In the genomic region with DNA sequence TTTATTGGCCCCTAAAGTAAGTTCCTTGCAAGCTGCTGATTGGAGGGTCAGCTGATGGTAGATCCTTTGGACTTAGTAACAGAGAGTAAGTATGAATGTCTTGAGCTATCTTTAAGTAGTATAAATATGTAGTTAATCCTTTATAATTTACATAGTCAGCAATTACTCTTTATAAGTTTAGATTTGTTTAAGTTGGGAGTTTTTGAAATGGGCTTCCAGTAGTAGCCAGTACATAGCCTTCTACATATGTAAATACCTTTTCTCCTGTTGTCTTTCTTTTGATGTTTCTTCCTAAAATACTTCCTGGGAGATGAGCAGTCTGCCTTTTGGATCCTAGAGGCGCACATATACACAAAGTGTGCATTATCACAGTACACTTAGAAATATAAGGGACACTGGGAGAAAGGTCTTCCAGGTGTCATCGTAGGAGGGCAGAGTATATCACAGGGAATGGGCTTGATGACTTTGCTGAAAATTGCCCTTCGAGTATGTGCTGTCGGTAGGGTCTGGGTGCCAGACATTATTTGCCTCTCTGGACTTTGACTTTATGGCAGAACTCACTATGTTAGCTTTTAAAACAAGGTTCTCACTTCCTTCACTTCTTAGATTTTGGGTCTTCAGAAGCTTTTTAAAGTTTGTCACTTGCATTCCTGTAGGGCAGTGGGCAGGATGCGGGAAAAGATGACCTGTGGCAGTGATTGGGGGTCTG, we compare ENCODE assay signal across 14 cellular contexts. TPM values are rescaled to one million over a fixed set of nuclear protein-coding genes. Genes with fewer than 3 reads are reported as not detected.
DNase-seq lines count a peak whose midpoint lies in the region; ATAC-seq and TF ChIP-seq lines count a peak whose summit lies in the region.
"Had no signal": no experiment of that assay in that cellular context is flagged by ENCODE, and none has a peak within 500 bp of the region (broad histone marks: within the 10 kb centered on the region; RNA-seq: fewer than 3 reads in every experiment).

No MANE protein-coding gene starts in this region.

- H3K27ac Mint-ChIP-seq in CD8-positive, alpha-beta T cell, result peak overlapping the region; percentile 2
- peak overlapping the region; percentile 64 for H3K27ac Mint-ChIP-seq in WTC11

- in situ Hi-C loops in gastrocnemius medialis (cut with MboI; ENCODE audit: low sequenced_read_pairs in 4 of 4) (no loop called here), HAP-1 (cut with MboI; ENCODE audit: low sequenced_read_pairs) (no loop called here)

- TF ChIP-seq POLR2A in gastrocnemius medialis (IDR thresholded peaks at IDR 0.05), result no peak

- POLR2A ChIA-PET in CD8-positive, alpha-beta T cell (lab: Charles Lee), result no interaction called here
- POLR2A ChIA-PET in WTC11 (lab: Charles Lee), result interaction anchor here (0.6 kb wide), 1 partner anchor 16 kb away, joined by 8 read pairs; no protein-coding TSS in a partner anchor

- peaks cover 3% of the 10 kb centered on the region for H3K9me3 Mint-ChIP-seq in CD8-positive, alpha-beta T cell
- H3K9me3 Mint-ChIP-seq in WTC11, result peaks cover 6% of the 10 kb centered on the region

- no peak overlapping the region for H3K4me3 Mint-ChIP-seq in CD8-positive, alpha-beta T cell
- no peak overlapping the region for H3K4me3 Mint-ChIP-seq in WTC11
- H3K4me3 Mint-ChIP-seq: activated CD4-positive, alpha-beta T cell treated with anti-CD3 and anti-CD28 coated beads for 36 hours had no signal

- TF ChIP-seq CTCF in CD8-positive, alpha-beta T cell (IDR thresholded peaks at IDR 0.05), result no peak
- TF ChIP-seq CTCF in WTC11 (IDR thresholded peaks at IDR 0.05) (no peak), right atrium auricular region (IDR thresholded peaks at IDR 0.05) (no peak), gastrocnemius medialis (IDR thresholded peaks at IDR 0.05 in 4 of 5, conservative IDR thresholded peaks at IDR 0.05 in 1 of 5) (no peak)

- H3K4me1 Mint-ChIP-seq in CD8-positive, alpha-beta T cell (ENCODE audit: low read depth), result peaks cover 13% of the 10 kb centered on the region
- peaks cover 27% of the 10 kb centered on the region for H3K4me1 Mint-ChIP-seq in WTC11

- no peak overlapping the region for H3K27ac ChIP-seq in CD8-positive, alpha-beta T cell (ENCODE audit: low read depth, low read length)
- H3K27ac ChIP-seq in right atrium auricular region (peak overlapping the region; percentile 42 to 50), gastrocnemius medialis (peak overlapping the region in 3 of 4 donors; percentile 20 to 42 (median 26))

- no peaks in the 10 kb centered on the region for H3K36me3 ChIP-seq in CD8-positive, alpha-beta T cell (ENCODE audit: insufficient read depth, low read length)
- H3K36me3 ChIP-seq in right atrium auricular region (peaks cover 2% of the 10 kb centered on the region), gastrocnemius medialis (peaks cover 0 to 5% of the 10 kb centered on the region in 2 donors), HAP-1 (replicated peaks) (peaks cover 20% of the 10 kb centered on the region)

- DNase-seq in CD8-positive, alpha-beta T cell, result no peak
- DNase-seq in WTC11 (ENCODE audit: low spot score) (no peak), right atrium auricular region (ENCODE audit: low spot score) (no peak), gastrocnemius medialis (no peak), HAP-1 (ENCODE audit: low spot score in 2 of 2) (no peak)
- DNase-seq in activated CD4-positive, CD25-positive, alpha-beta regulatory T cell treated with anti-CD3 and anti-CD28 coated beads, Interleukin-2, amount 50 U/mL, for 72 hours, result no peak
- DNase-seq: activated CD4-positive, alpha-beta T cell treated with anti-CD3 and anti-CD28 coated beads for 36 hours; activated gamma-delta T cell treated with Interleukin-2 at 50 U/mL for 16 hours; Karpas-422; NCI-H2227 treated with DMSO at 0.1 percent for 48 hours; SHP77 treated with DMSO at 0.1 percent for 48 hours; stimulated activated CD8-positive, alpha-beta memory T cell treated with anti-CD3 and anti-CD28 coated beads, Interleukin-4, amount 100 ng/mL, for 48 hours had no signal

- ATAC-seq in CD8-positive, alpha-beta T cell, result no peak
- ATAC-seq in WTC11 (no peak), gastrocnemius medialis (no peak), HG03097 (IDR thresholded peaks at IDR 0.05; ENCODE audit: low FRiP score, unreplicated experiment) (no peak), HG03439 (IDR thresholded peaks at IDR 0.05; ENCODE audit: unreplicated experiment) (no peak)

- no peaks in the 10 kb centered on the region for H3K27me3 ChIP-seq in CD8-positive, alpha-beta T cell (ENCODE audit: insufficient read depth, low read length)
- no peaks in the 10 kb centered on the region for H3K27me3 ChIP-seq in right atrium auricular region
- H3K27me3 ChIP-seq in gastrocnemius medialis, result no peaks in the 10 kb centered on the region
- H3K27me3 ChIP-seq in HAP-1 (ENCODE audit: low read depth), result no peaks in the 10 kb centered on the region

- no peaks in the 10 kb centered on the region for H3K4me1 ChIP-seq in CD8-positive, alpha-beta T cell (ENCODE audit: insufficient read depth, low read length)
- peaks cover 0 to 22% of the 10 kb centered on the region in 2 donors for H3K4me1 ChIP-seq in right atrium auricular region
- peaks cover 0 to 7% of the 10 kb centered on the region in 2 donors for H3K4me1 ChIP-seq in gastrocnemius medialis
- H3K4me1 ChIP-seq in HAP-1, result peaks cover 16% of the 10 kb centered on the region

- peaks cover 52% of the 10 kb centered on the region for H3K36me3 Mint-ChIP-seq in CD8-positive, alpha-beta T cell
- H3K36me3 Mint-ChIP-seq in WTC11, result peaks cover 22% of the 10 kb centered on the region

- no peaks in the 10 kb centered on the region for H3K27me3 Mint-ChIP-seq in CD8-positive, alpha-beta T cell (ENCODE audit: low read depth)
- no peaks in the 10 kb centered on the region for H3K27me3 Mint-ChIP-seq in WTC11 (ENCODE audit: low read depth)
- H3K27me3 Mint-ChIP-seq: activated CD4-positive, alpha-beta T cell treated with anti-CD3 and anti-CD28 coated beads for 36 hours had no signal

- intact Hi-C loops in CD8-positive, alpha-beta T cell (cut with DNase I, micrococcal nuclease), result no loop called here
- intact Hi-C loops in gastrocnemius medialis (cut with DNase I; ENCODE audit: low total_unique reads), result loop anchor here (5.0 kb wide), 1 partner anchor 45 kb away; no protein-coding TSS in a partner anchor

- H3K9me3 ChIP-seq in CD8-positive, alpha-beta T cell (ENCODE audit: low read length), result no peaks in the 10 kb centered on the region
- H3K9me3 ChIP-seq in right atrium auricular region (peaks cover 0 to 4% of the 10 kb centered on the region in 2 donors), gastrocnemius medialis (no peaks in the 10 kb centered on the region), HAP-1 (peaks cover 5% of the 10 kb centered on the region; the same call in 1 of the 2 replicates)

- no peak overlapping the region for H3K4me3 ChIP-seq in CD8-positive, alpha-beta T cell (ENCODE audit: low read depth, low read length)
- H3K4me3 ChIP-seq in right atrium auricular region (no peak overlapping the region), gastrocnemius medialis (no peak overlapping the region), HAP-1 (no peak overlapping the region)

- CTCF ChIA-PET in CD8-positive, alpha-beta T cell (lab: Charles Lee), result interaction anchor here (0.8 kb wide), 1 partner anchor 13 kb away, joined by 3 read pairs; no protein-coding TSS in a partner anchor
- CTCF ChIA-PET in WTC11 (lab: Charles Lee), result interaction anchor here (0.7 to 2.5 kb wide), 5 partner anchors 22 to 298 kb away, joined by 3 to 16 read pairs (median 3); a partner anchor contains a TSS

TF ChIP-seq in WTC11, 78 proteins besides CTCF, POLR2A, EP300 and RAD21:
- TF ChIP-seq FOXK1 (CRISPR knock-in tag; IDR thresholded peaks at IDR 0.05), result no peak
- TF ChIP-seq, protein P1, sequence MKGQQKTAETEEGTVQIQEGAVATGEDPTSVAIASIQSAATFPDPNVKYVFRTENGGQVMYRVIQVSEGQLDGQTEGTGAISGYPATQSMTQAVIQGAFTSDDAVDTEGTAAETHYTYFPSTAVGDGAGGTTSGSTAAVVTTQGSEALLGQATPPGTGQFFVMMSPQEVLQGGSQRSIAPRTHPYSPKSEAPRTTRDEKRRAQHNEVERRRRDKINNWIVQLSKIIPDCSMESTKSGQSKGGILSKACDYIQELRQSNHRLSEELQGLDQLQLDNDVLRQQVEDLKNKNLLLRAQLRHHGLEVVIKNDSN (CRISPR knock-in tag; IDR thresholded peaks at IDR 0.05), result no peak
- TF ChIP-seq, protein P2, sequence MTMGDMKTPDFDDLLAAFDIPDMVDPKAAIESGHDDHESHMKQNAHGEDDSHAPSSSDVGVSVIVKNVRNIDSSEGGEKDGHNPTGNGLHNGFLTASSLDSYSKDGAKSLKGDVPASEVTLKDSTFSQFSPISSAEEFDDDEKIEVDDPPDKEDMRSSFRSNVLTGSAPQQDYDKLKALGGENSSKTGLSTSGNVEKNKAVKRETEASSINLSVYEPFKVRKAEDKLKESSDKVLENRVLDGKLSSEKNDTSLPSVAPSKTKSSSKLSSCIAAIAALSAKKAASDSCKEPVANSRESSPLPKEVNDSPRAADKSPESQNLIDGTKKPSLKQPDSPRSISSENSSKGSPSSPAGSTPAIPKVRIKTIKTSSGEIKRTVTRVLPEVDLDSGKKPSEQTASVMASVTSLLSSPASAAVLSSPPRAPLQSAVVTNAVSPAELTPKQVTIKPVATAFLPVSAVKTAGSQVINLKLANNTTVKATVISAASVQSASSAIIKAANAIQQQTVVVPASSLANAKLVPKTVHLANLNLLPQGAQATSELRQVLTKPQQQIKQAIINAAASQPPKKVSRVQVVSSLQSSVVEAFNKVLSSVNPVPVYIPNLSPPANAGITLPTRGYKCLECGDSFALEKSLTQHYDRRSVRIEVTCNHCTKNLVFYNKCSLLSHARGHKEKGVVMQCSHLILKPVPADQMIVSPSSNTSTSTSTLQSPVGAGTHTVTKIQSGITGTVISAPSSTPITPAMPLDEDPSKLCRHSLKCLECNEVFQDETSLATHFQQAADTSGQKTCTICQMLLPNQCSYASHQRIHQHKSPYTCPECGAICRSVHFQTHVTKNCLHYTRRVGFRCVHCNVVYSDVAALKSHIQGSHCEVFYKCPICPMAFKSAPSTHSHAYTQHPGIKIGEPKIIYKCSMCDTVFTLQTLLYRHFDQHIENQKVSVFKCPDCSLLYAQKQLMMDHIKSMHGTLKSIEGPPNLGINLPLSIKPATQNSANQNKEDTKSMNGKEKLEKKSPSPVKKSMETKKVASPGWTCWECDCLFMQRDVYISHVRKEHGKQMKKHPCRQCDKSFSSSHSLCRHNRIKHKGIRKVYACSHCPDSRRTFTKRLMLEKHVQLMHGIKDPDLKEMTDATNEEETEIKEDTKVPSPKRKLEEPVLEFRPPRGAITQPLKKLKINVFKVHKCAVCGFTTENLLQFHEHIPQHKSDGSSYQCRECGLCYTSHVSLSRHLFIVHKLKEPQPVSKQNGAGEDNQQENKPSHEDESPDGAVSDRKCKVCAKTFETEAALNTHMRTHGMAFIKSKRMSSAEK (CRISPR knock-in tag; IDR thresholded peaks at IDR 0.05; ENCODE audit: borderline replicate concordance), result no peak

RNA-seq across cellular contexts. Expression of a gene that starts 21.6 kb away (rescaled TPM):
- 1 to 10 TPM; 6.9 to 8.1 TPM for total RNA-seq in CD8-positive, alpha-beta T cell
- total RNA-seq in WTC11 (2021), result 73.7 to 87.4 TPM (median 77.1 TPM) in 3 replicates
- 1 to 10 TPM; 8.2 to 9.9 TPM for total RNA-seq in right atrium auricular region
- 10 to 100 TPM in 1 of 4 donors, 1 to 10 TPM in 3; 4.4 to 16.2 (median 6.4) TPM for total RNA-seq in gastrocnemius medialis

RNA-seq across cellular contexts. Expression of a gene that starts 49.7 kb away (rescaled TPM):
- not detected for total RNA-seq in CD8-positive, alpha-beta T cell
- total RNA-seq in WTC11 (2021) (5.6 to 9.3 TPM (median 8.1 TPM) in 3 replicates), right atrium auricular region (10 to 100 TPM; 17.2 to 23.4 TPM), gastrocnemius medialis (10 to 100 TPM; 17.9 to 56.3 (median 26.8) TPM)
